ENCODE assay signal across 13 cellular contexts in the genomic region with DNA sequence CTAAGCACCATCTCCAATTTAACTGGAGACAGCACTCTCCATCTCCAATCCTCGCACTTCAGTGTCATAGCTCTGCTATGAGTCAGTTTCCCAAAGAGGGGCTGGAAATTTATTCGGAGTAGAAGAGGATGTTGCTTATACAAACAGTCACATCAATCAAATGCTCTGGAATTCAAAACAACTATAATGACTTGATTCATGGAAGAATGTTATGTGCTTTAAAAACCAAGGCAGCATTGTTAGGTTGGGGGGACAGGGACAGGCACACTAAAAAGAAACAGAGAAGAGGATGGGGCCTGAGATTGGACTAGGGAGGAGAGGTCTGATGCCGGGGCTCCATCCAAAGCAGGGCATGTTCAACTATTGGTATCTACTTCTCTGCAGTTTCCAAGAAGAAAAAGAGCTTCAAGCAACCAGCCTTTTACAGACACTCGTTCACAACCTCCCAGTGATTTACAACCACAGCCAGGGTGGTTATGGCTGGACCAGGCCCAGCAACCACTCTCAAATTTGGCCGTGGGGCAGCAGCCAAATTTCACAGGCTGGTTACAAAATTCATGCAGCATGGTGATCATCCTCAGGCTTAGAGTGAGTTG.
DNase-seq lines count a peak whose midpoint lies in the region; ATAC-seq and TF ChIP-seq lines count a peak whose summit lies in the region.
"Had no signal": no experiment of that assay in that cellular context is flagged by ENCODE, and none has a peak within 500 bp of the region (broad histone marks: within the 10 kb centered on the region; RNA-seq: fewer than 3 reads in every experiment).

No MANE protein-coding gene starts in this region.

- POLR2A ChIA-PET in OCI-LY7 (lab: Charles Lee), result no interaction called here

- H3K4me2 ChIP-seq in OCI-LY7 (ENCODE audit: low read length), result no peak overlapping the region

- H3K27me3 Mint-ChIP-seq in osteocyte (ENCODE audit: unreplicated experiment), result no peaks in the 10 kb centered on the region

- H3K27ac Mint-ChIP-seq in osteocyte (ENCODE audit: unreplicated experiment), result peak overlapping the region; percentile 79
- H3K27ac Mint-ChIP-seq: CD4-positive, CD25-positive, alpha-beta regulatory T cell had no signal

- H3K4me1 Mint-ChIP-seq in osteocyte (ENCODE audit: unreplicated experiment), result peaks cover 36% of the 10 kb centered on the region
- H3K4me1 Mint-ChIP-seq: CD4-positive, CD25-positive, alpha-beta regulatory T cell had no signal

- no peak overlapping the region for H3K4me3 Mint-ChIP-seq in osteocyte (ENCODE audit: unreplicated experiment)
- H3K4me3 Mint-ChIP-seq: activated T-cell treated with anti-CD3 and anti-CD28 coated beads, Interleukin-2, amount 50 U/mL, for 4 hours; CD4-positive, CD25-positive, alpha-beta regulatory T cell had no signal

- no peak for TF ChIP-seq POLR2A in esophagus muscularis mucosa (IDR thresholded peaks at IDR 0.05; ENCODE audit: low read depth)

- no peaks in the 10 kb centered on the region for H3K27me3 ChIP-seq in esophagus muscularis mucosa
- H3K27me3 ChIP-seq: cardiac muscle cell had no signal

- no peak overlapping the region for H2AFZ ChIP-seq in OCI-LY7 (ENCODE audit: low read length)

- no peaks in the 10 kb centered on the region for H3K9me2 ChIP-seq in OCI-LY7 (ENCODE audit: insufficient read depth, low read length)

- 31% methylated on average over 5 of the region's 5 CpGs for WGBS in esophagus muscularis mucosa

- no peaks in the 10 kb centered on the region for H3K79me2 ChIP-seq in OCI-LY7 (ENCODE audit: insufficient read depth, low read depth, low read length)

- H3K36me3 ChIP-seq in esophagus muscularis mucosa (no peaks in the 10 kb centered on the region), OCI-LY7 (ENCODE audit: insufficient read depth, low read length) (no peaks in the 10 kb centered on the region)
- H3K36me3 ChIP-seq: cardiac muscle cell had no signal

- H3K36me3 Mint-ChIP-seq in osteocyte (ENCODE audit: unreplicated experiment), result no peaks in the 10 kb centered on the region
- H3K36me3 Mint-ChIP-seq: CD4-positive, CD25-positive, alpha-beta regulatory T cell had no signal

- TF ChIP-seq EP300 in esophagus muscularis mucosa (IDR thresholded peaks at IDR 0.05), result no peak

- H3K9me3 ChIP-seq in esophagus muscularis mucosa (no peaks in the 10 kb centered on the region), OCI-LY7 (ENCODE audit: low read length) (no peaks in the 10 kb centered on the region)

- ATAC-seq in GM18511 (IDR thresholded peaks at IDR 0.05; ENCODE audit: unreplicated experiment) (no peak), HG02763 (IDR thresholded peaks at IDR 0.05; ENCODE audit: unreplicated experiment) (no peak), GM19035 (IDR thresholded peaks at IDR 0.05; ENCODE audit: unreplicated experiment) (no peak)
- ATAC-seq: activated T-cell treated with anti-CD3 and anti-CD28 coated beads, Interleukin-2, amount 50 U/mL, for 4 hours had no signal

- peak; percentile 93 for DNase-seq in AG10803 (ENCODE audit: low read depth)
- peak; percentile 45 to 71 for DNase-seq in NCI-H446 (lab: John Stamatoyannopoulos, UW)
- peak; percentile 66 for DNase-seq in esophagus muscularis mucosa (ENCODE audit: extremely low spot score)
- DNase-seq in osteocyte (ENCODE audit: extremely low spot score, unreplicated experiment), result no peak
- no peak for DNase-seq in OCI-LY7 (ENCODE audit: low spot score)
- DNase-seq: activated T-cell treated with anti-CD3 and anti-CD28 coated beads, Interleukin-2, amount 50 U/mL, for 4 hours; CD4-positive, CD25-positive, alpha-beta regulatory T cell; NCI-H1417 had no signal

- no TSS peak for BruUV-seq in OCI-LY7 (replicated peaks; lab: Mats Ljungman, UMichigan)

- H3K4me1 ChIP-seq in esophagus muscularis mucosa, result peaks cover 10 to 20% (median 13%) of the 10 kb centered on the region in 4 donors
- H3K4me1 ChIP-seq in OCI-LY7 (ENCODE audit: insufficient read depth, low read length, poor library complexity, severe bottlenecking), result no peaks in the 10 kb centered on the region

- no peak overlapping the region for H3K4me3 ChIP-seq in AG10803 (ENCODE audit: low read length)
- no peak overlapping the region for H3K4me3 ChIP-seq in esophagus muscularis mucosa
- H3K4me3 ChIP-seq in OCI-LY7 (ENCODE audit: low read depth, low read length, poor library complexity, severe bottlenecking), result no peak overlapping the region
- H3K4me3 ChIP-seq: cardiac muscle cell, lung had no signal

- intact Hi-C loops in esophagus muscularis mucosa (cut with DNase I) (no loop called here), OCI-LY7 (cut with micrococcal nuclease; ENCODE audit: unreplicated experiment) (no loop called here)

- no peaks in the 10 kb centered on the region for H4K20me1 ChIP-seq in OCI-LY7 (ENCODE audit: insufficient read depth, low read length)

- CTCF ChIA-PET in OCI-LY7 (lab: Charles Lee; ENCODE audit: unreplicated experiment), result no interaction called here

- H3K27ac ChIP-seq in esophagus muscularis mucosa (replicated peaks in 1 of 4) (peak overlapping the region in 3 of 4 donors; percentile 14 to 34 (median 30)), OCI-LY7 (ENCODE audit: low read depth, low read length, poor library complexity, severe bottlenecking) (no peak overlapping the region)
- H3K27ac ChIP-seq: cardiac muscle cell had no signal

- no peaks in the 10 kb centered on the region for H3K9me3 Mint-ChIP-seq in osteocyte (ENCODE audit: unreplicated experiment)
- H3K9me3 Mint-ChIP-seq: activated T-cell treated with anti-CD3 and anti-CD28 coated beads, Interleukin-2, amount 50 U/mL, for 4 hours; CD4-positive, CD25-positive, alpha-beta regulatory T cell had no signal

- TF ChIP-seq CTCF in AG10803 (conservative IDR thresholded peaks at IDR 0.05; ENCODE audit: low read length) (no peak), esophagus muscularis mucosa (IDR thresholded peaks at IDR 0.05) (no peak), osteocyte (IDR thresholded peaks at IDR 0.05) (no peak), OCI-LY7 (conservative IDR thresholded peaks at IDR 0.05; ENCODE audit: low read length) (no peak)

Comparison
In these comparisons a context has a peak if more than half of its experiments do, and no peak if none do; other contexts are left out.
1. DNase-seq: peak in AG10803 (single experiment), NCI-H446 (2 of 2) and esophagus muscularis mucosa (single experiment); none in osteocyte (single experiment) and OCI-LY7 (single experiment).